16 cellular contexts compared by ENCODE assay signal in the genomic region with DNA sequence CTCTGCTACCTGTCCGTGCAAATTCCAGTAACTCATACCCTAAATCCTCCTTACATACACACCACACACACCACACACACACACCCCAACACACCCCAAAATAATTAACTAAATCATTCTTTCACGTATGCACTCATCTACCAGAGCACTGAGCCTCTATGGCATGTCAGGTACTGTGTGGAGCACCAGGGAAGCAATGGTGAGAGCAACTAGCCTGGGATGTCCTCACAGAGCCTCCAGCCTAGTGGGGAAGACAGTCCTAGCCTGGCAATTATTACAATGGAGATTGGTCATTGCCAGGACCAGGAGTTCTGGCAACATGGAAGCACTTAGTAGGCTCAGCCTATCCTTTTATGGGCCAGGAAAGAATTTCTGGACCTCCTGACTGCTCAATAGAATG.
"Had no signal": no experiment of that assay in that cellular context is flagged by ENCODE, and none has a peak within 500 bp of the region (broad histone marks: within the 10 kb centered on the region; RNA-seq: fewer than 3 reads in every experiment).

No MANE protein-coding gene starts in this region.

- DNase-seq: activated B cell treated with CpG ODN at 0.5 μM for 24 hours; activated CD4-positive, alpha-beta T cell treated with anti-CD3 and anti-CD28 coated beads for 4 hours; activated naive CD4-positive, alpha-beta T cell; cerebellar nuclear complex; effector CD8-positive, alpha-beta T cell; esophagus squamous epithelium; naive thymus-derived CD4-positive, alpha-beta T cell; sigmoid colon; stimulated activated naive CD4-positive, alpha-beta T cell; transverse colon; uterus had no signal

- H3K27ac ChIP-seq: breast epithelium, esophagus squamous epithelium, neutrophil, parathyroid adenoma, sigmoid colon, transverse colon, uterus had no signal

- H3K27me3 Mint-ChIP-seq: activated B cell treated with CpG ODN at 0.5 μM for 24 hours; memory B cell; naive thymus-derived CD4-positive, alpha-beta T cell had no signal

- H3K4me3 ChIP-seq: ascending aorta, breast epithelium, esophagus squamous epithelium, sigmoid colon, transverse colon, uterus had no signal

- H3K4me3 Mint-ChIP-seq: activated B cell treated with CpG ODN at 0.5 μM for 24 hours; memory B cell; naive thymus-derived CD4-positive, alpha-beta T cell had no signal

- H3K36me3 Mint-ChIP-seq: memory B cell had no signal

- H3K27ac Mint-ChIP-seq: activated B cell treated with CpG ODN at 0.5 μM for 24 hours, memory B cell had no signal

- H3K36me3 ChIP-seq: ascending aorta, breast epithelium, esophagus squamous epithelium, neutrophil, sigmoid colon, transverse colon, uterus had no signal

- H3K27me3 ChIP-seq: ascending aorta, breast epithelium, esophagus squamous epithelium, neutrophil, sigmoid colon, transverse colon, uterus had no signal

- ATAC-seq: naive thymus-derived CD4-positive, alpha-beta T cell had no signal

- H3K9me3 Mint-ChIP-seq: activated B cell treated with CpG ODN at 0.5 μM for 24 hours had no signal

- H3K4me1 ChIP-seq: breast epithelium, parathyroid adenoma, transverse colon, uterus had no signal

- H3K9me3 ChIP-seq: ascending aorta, breast epithelium, esophagus squamous epithelium, neutrophil, sigmoid colon, transverse colon, uterus had no signal
